ENCODE assay signal across 8 cellular contexts in genomic region chr17:36949461-36949927, GRCh38. TPM values are rescaled to one million over a fixed set of nuclear protein-coding genes. Genes with fewer than 3 reads are reported as not detected.
DNase-seq lines count a peak whose midpoint lies in the region; ATAC-seq and TF ChIP-seq lines count a peak whose summit lies in the region.

No MANE protein-coding gene starts in this region.

- peaks cover 36 to 70% (median 62%) of the 10 kb centered on the region in 4 donors for H3K4me1 Mint-ChIP-seq in naive thymus-derived CD8-positive, alpha-beta T cell

- H3K79me2 ChIP-seq in OCI-LY3 (ENCODE audit: low read length), result peaks cover 45% of the 10 kb centered on the region

- H3K4me1 ChIP-seq in OCI-LY3 (ENCODE audit: low read length) (peaks cover 15% of the 10 kb centered on the region), endocrine pancreas (ENCODE audit: control insufficient read depth, insufficient read depth, low read length) (peaks cover 5% of the 10 kb centered on the region)

- H3K27ac Mint-ChIP-seq in naive thymus-derived CD8-positive, alpha-beta T cell, result peak overlapping the region; percentile 74 to 97 (median 95)

- peak overlapping the region; percentile 8; the same call in 1 of the 2 replicates for H2AFZ ChIP-seq in OCI-LY3 (ENCODE audit: low read depth, low read length)

- DNase-seq in NCI-H146 (lab: John Stamatoyannopoulos, UW) (peak; percentile 25), NCI-H146 treated with DMSO at 0.1 percent for 48 hours (lab: John Stamatoyannopoulos, UW; ENCODE audit: unreplicated experiment) (no peak), cerebellar nuclear complex (lab: John Stamatoyannopoulos, UW) (no peak)
- DNase-seq in naive thymus-derived CD8-positive, alpha-beta T cell, result no peak

- ATAC-seq in naive thymus-derived CD8-positive, alpha-beta T cell, result no peak
- ATAC-seq in HG03045 (IDR thresholded peaks at IDR 0.05; ENCODE audit: unreplicated experiment) (no peak), GM21515 (IDR thresholded peaks at IDR 0.05; ENCODE audit: unreplicated experiment) (no peak)

- H3K27me3 Mint-ChIP-seq in naive thymus-derived CD8-positive, alpha-beta T cell, result peaks cover 13 to 31% (median 26%) of the 10 kb centered on the region in 5 donors

- H3K4me3 ChIP-seq in OCI-LY3 (ENCODE audit: low read length) (peak overlapping the region; percentile 91), endocrine pancreas (ENCODE audit: control insufficient read depth, insufficient read depth, low read length) (peak overlapping the region; percentile 81)

- H3K9ac ChIP-seq in OCI-LY3 (ENCODE audit: low read length) (peak overlapping the region; percentile 92), endocrine pancreas (ENCODE audit: control insufficient read depth, insufficient read depth, low read length) (peak overlapping the region; percentile 92)

- TF ChIP-seq CTCF in OCI-LY3 (IDR thresholded peaks at IDR 0.05; ENCODE audit: low read depth, low read length), result no peak

- H3K27me3 ChIP-seq in OCI-LY3 (ENCODE audit: low read depth, low read length) (peaks cover 14% of the 10 kb centered on the region), endocrine pancreas (ENCODE audit: control insufficient read depth, insufficient read depth, low read length) (peaks cover 5% of the 10 kb centered on the region)

- no peaks in the 10 kb centered on the region for H3K9me3 Mint-ChIP-seq in naive thymus-derived CD8-positive, alpha-beta T cell

- peaks cover 33% of the 10 kb centered on the region for H3K36me3 ChIP-seq in OCI-LY3 (replicated peaks; ENCODE audit: low read depth, low read length)
- peaks cover 5% of the 10 kb centered on the region for H3K36me3 ChIP-seq in endocrine pancreas (ENCODE audit: control insufficient read depth, insufficient read depth, low read length)

- peaks cover 14 to 48% (median 23%) of the 10 kb centered on the region in 3 donors for H3K36me3 Mint-ChIP-seq in naive thymus-derived CD8-positive, alpha-beta T cell

- H3K4me3 Mint-ChIP-seq in naive thymus-derived CD8-positive, alpha-beta T cell, result peak overlapping the region; percentile 88 to 99 (median 94)

- POLR2A ChIA-PET in naive thymus-derived CD8-positive, alpha-beta T cell (lab: Charles Lee), result interaction anchor here (0.5 to 3.5 kb wide), 8 partner anchors 11 to 466 kb away, joined by 3 to 22 read pairs (median 4); partner anchors contain the start of genes LHX1 and MRM1

- 0 out of 2 replicates have a peak, but pooled peaks cover 7% of the 10 kb centered on the region for H4K20me1 ChIP-seq in OCI-LY3 (ENCODE audit: insufficient read depth, low read length)

- H3K9me3 ChIP-seq in OCI-LY3 (ENCODE audit: insufficient read depth, low read length) (no peaks in the 10 kb centered on the region), endocrine pancreas (ENCODE audit: control insufficient read depth, low read length) (no peaks in the 10 kb centered on the region)

- peak overlapping the region; percentile 63 for H3K27ac ChIP-seq in OCI-LY3 (ENCODE audit: low read length)

- peak overlapping the region; percentile 79 for H3K4me2 ChIP-seq in OCI-LY3 (ENCODE audit: low read length)

RNA-seq across cellular contexts. Expression of gene AATF, which starts 0.7 kb away (rescaled TPM):
- 10 to 100 TPM; 59.7 to 65.0 TPM for total RNA-seq in naive thymus-derived CD8-positive, alpha-beta T cell
- polyA plus RNA-seq in naive thymus-derived CD8-positive, alpha-beta T cell, result 10 to 100 TPM; 64.2 to 89.7 (median 69.9) TPM

RNA-seq across cellular contexts. Expression of gene LHX1, which starts 12.2 kb away (rescaled TPM):
- total RNA-seq in naive thymus-derived CD8-positive, alpha-beta T cell, result not detected
- not detected for polyA plus RNA-seq in naive thymus-derived CD8-positive, alpha-beta T cell
